In the genomic region with DNA sequence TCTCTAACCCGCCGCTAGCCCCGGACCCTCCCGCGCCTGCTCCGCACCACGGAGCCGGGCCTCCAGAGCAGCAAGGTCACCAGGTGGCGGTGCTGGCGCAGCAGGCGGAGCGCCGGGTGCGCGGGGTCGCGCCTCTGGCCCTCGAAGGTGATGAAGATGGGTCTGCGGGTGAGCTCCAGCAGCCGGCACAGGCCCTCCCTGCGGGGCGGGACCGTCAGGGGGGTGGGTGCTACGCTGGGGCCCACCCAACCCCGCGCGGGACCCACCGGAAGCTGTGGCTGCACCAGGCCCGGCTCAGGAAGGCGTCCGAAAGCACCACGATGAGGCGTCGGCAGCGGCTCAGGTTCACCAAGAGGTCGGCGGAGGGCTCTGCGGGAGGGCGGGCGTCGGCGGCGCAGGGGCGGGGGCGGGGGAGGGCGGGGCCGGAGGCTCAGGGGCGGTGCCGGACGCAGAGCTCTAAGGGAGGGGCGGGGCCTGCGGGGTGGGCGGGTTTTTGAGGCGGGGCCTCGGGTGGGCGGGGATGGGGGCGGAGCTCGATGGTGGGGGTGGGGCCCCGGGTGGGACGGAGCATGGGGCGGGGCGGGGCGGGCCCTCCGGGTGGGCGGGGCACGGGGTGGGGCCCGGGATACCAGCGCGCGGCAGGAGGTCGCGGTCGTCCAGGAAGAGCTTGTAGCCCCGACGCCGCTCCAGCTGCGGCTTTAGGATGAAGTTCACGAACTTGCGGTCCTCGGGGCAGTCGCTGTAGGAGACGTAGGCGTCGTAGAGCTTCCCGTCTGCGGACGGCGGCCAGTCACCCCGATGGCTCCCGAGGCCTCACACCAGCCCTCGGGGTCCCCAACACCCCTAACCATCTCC, we compare ENCODE assay signal across 8 cellular contexts. TPM values are rescaled to one million over a fixed set of nuclear protein-coding genes. Genes with fewer than 3 reads are reported as not detected.
DNase-seq lines count a peak whose midpoint lies in the region; ATAC-seq, FAIRE-seq and TF ChIP-seq lines count a peak whose summit lies in the region.

No MANE protein-coding gene starts in this region.

- 18 to 28% methylated on average over 56 to 88 of the region's 91 CpGs for WGBS in pancreas, 2 donors
- WGBS in tibial nerve, 2 donors, result 20 to 25% methylated on average over 1 to 13 of the region's 91 CpGs

- DNase-seq in NCI-H2081 (lab: John Stamatoyannopoulos, UW) (peak; percentile 64 to 71), NCI-H2081 treated with DMSO at 0.1 percent for 48 hours (lab: John Stamatoyannopoulos, UW) (no peak), RPMI8226 (peak; percentile 92), germinal center (ENCODE audit: low spot score) (peak; percentile 91), pancreas (peak in 5 of 6 donors; percentile 70 to 80 (median 78)), tibial nerve (ENCODE audit: low spot score in 2 of 2) (peak; percentile 40 to 50)
- DNase-seq in activated effector memory CD4-positive, alpha-beta T cell treated with anti-CD3 and anti-CD28 coated beads, Interleukin-2, amount 50 U/mL, for 16 hours, result peak; percentile 96

- peak overlapping the region; percentile 14 to 56 (median 34) for H3K4me3 ChIP-seq in pancreas
- peak overlapping the region; percentile 66 to 81 (median 76) for H3K4me3 ChIP-seq in tibial nerve

- no peak for TF ChIP-seq POLR2A in tibial nerve (IDR thresholded peaks at IDR 0.05)

- H3K9me3 ChIP-seq in pancreas (no peaks in the 10 kb centered on the region), tibial nerve (no peaks in the 10 kb centered on the region)

- peak overlapping the region; percentile 42 to 70 (median 65) for H3K27ac ChIP-seq in pancreas
- H3K27ac ChIP-seq in tibial nerve, result peak overlapping the region; percentile 66 to 91 (median 82)

- no peak for TF ChIP-seq CTCF in pancreas (IDR thresholded peaks at IDR 0.05)
- TF ChIP-seq CTCF in tibial nerve (IDR thresholded peaks at IDR 0.05), result peak in 1 of 5 experiments; percentile 49

- intact Hi-C loops in pancreas (cut with DNase I), result no loop called here

- H3K27me3 ChIP-seq in pancreas (no peaks in the 10 kb centered on the region), tibial nerve (no peaks in the 10 kb centered on the region)

- FAIRE-seq in pancreas (lab: Jason Lieb, UNC), result no peak

- peak in 1 of 2 donors; percentile 19 for TF ChIP-seq EP300 in tibial nerve (IDR thresholded peaks at IDR 0.05)

- peaks cover 0 to 9% (median 7%) of the 10 kb centered on the region in 3 donors for H3K36me3 ChIP-seq in pancreas
- no peaks in the 10 kb centered on the region for H3K36me3 ChIP-seq in tibial nerve

- H3K4me1 ChIP-seq in pancreas (peaks cover 0 to 3% (median 0%) of the 10 kb centered on the region in 3 donors), tibial nerve (peaks cover 0 to 29% (median 13%) of the 10 kb centered on the region in 4 donors)

- ATAC-seq in HG03175 (IDR thresholded peaks at IDR 0.05; ENCODE audit: unreplicated experiment) (peak; percentile 79), pancreas (peak; percentile 54 to 76 (median 64))

RNA-seq across cellular contexts. Expression of gene SIGIRR, which starts 7.8 kb away (rescaled TPM):
- total RNA-seq in pancreas, result 10 to 100 TPM; 39.2 to 62.1 (median 46.9) TPM
- 100 to 1,000 TPM; 138 to 158 TPM for polyA plus RNA-seq in pancreas
- 10 to 100 TPM; 29.1 to 81.1 (median 69.3) TPM for total RNA-seq in tibial nerve

RNA-seq across cellular contexts. Expression of gene PKP3, which starts 13.0 kb away (rescaled TPM):
- total RNA-seq in pancreas (10 to 100 TPM; 23.4 to 36.1 (median 26.2) TPM), tibial nerve (10 to 100 TPM in 3 of 4 donors, 1 to 10 TPM in 1; 4.6 to 16.2 (median 13.5) TPM)
- polyA plus RNA-seq in pancreas, result 10 to 100 TPM; 33.8 to 50.5 TPM

RNA-seq across cellular contexts. Expression of gene ANO9, which starts 34.8 kb away (rescaled TPM):
- total RNA-seq in pancreas (10 to 100 TPM in 4 of 6 donors, 1 to 10 TPM in 2; 6.2 to 32.1 (median 12.5) TPM), tibial nerve (under 1 TPM in 3 of 4 donors, not detected in 1; 0.78 to 0.90 (median 0.87) TPM)
- polyA plus RNA-seq in pancreas, result 10 to 100 TPM; 46.2 to 68.7 TPM

RNA-seq across cellular contexts. Expression of gene B4GALNT4, which starts 37.7 kb away (rescaled TPM):
- total RNA-seq in pancreas (1 to 10 TPM in 5 of 6 donors, under 1 TPM in 1; 0.95 to 4.8 (median 1.8) TPM), tibial nerve (10 to 100 TPM in 2 of 4 donors, 1 to 10 TPM in 2; 7.1 to 22.2 (median 14.1) TPM)
- 10 to 100 TPM in 1 of 2 donors, 1 to 10 TPM in 1; 6.8 to 25.9 TPM for polyA plus RNA-seq in pancreas

RNA-seq across cellular contexts. Expression of gene PTDSS2, which starts 43.1 kb away (rescaled TPM):
- total RNA-seq in pancreas (10 to 100 TPM; 11.3 to 17.4 (median 15.2) TPM), tibial nerve (100 to 1,000 TPM in 1 of 4 donors, 10 to 100 TPM in 3; 54.2 to 100 (median 63.9) TPM)
- 10 to 100 TPM; 24.7 to 44.7 TPM for polyA plus RNA-seq in pancreas
